ENCODE assay signal across 26 cellular contexts in genomic region chr11:83475741-83476140, GRCh38.
"Had no signal": no experiment of that assay in that cellular context is flagged by ENCODE, and none has a peak within 500 bp of the region (broad histone marks: within the 10 kb centered on the region; RNA-seq: fewer than 3 reads in every experiment).

No MANE protein-coding gene starts in this region.

- H3K4me2 ChIP-seq: smooth muscle cell had no signal

- H3K9me3 ChIP-seq: colonic mucosa, esophagus muscularis mucosa, heart right ventricle, left lung, right lobe of liver, suprapubic skin, transverse colon, vagina had no signal

- H3K4me1 ChIP-seq: colonic mucosa, esophagus muscularis mucosa, heart right ventricle, left lung, right lobe of liver, suprapubic skin, transverse colon, vagina had no signal

- H3K27me3 ChIP-seq: colonic mucosa, esophagus muscularis mucosa, heart right ventricle, left lung, right lobe of liver, suprapubic skin, transverse colon, vagina had no signal

- H3K9me3 Mint-ChIP-seq: dendritic cell treated with granulocyte-macrophage colony-stimulating factor and Interleukin-4, amounts not matched to agents 40 ng/mL and 50 ng/mL, for 4 days; endodermal cell; stimulated activated naive CD8-positive, alpha-beta T cell treated with anti-CD3 and anti-CD28 coated beads, Interleukin-15, amount 100 ng/mL, for 72 hours had no signal

- H3K36me3 ChIP-seq: colonic mucosa, esophagus muscularis mucosa, heart right ventricle, left lung, right lobe of liver, suprapubic skin, transverse colon, vagina had no signal

- H2AFZ ChIP-seq: parathyroid adenoma had no signal

- H3K27ac Mint-ChIP-seq: dendritic cell treated with granulocyte-macrophage colony-stimulating factor and Interleukin-4, amounts not matched to agents 40 ng/mL and 50 ng/mL, for 4 days; endodermal cell; naive B cell; natural killer cell treated with Interleukin-12 subunit alpha and Interleukin-12 subunit beta and Interleukin-15 and Interleukin-18, amount 100 ng/mL, for 72 hours; progenitor cell of endocrine pancreas; stimulated activated naive CD8-positive, alpha-beta T cell treated with anti-CD3 and anti-CD28 coated beads, Interleukin-15, amount 100 ng/mL, for 72 hours had no signal

- H3K27ac ChIP-seq: colonic mucosa, esophagus muscularis mucosa, heart right ventricle, left lung, parathyroid adenoma, right lobe of liver, suprapubic skin, transverse colon, vagina had no signal

- H3K4me3 Mint-ChIP-seq: dendritic cell treated with granulocyte-macrophage colony-stimulating factor and Interleukin-4, amounts not matched to agents 40 ng/mL and 50 ng/mL, for 4 days; endodermal cell; naive B cell; natural killer cell treated with Interleukin-12 subunit alpha and Interleukin-12 subunit beta and Interleukin-15 and Interleukin-18, amount 100 ng/mL, for 72 hours; stimulated activated naive CD8-positive, alpha-beta T cell treated with anti-CD3 and anti-CD28 coated beads, Interleukin-15, amount 100 ng/mL, for 72 hours had no signal

- H3K27me3 Mint-ChIP-seq: dendritic cell treated with granulocyte-macrophage colony-stimulating factor and Interleukin-4, amounts not matched to agents 40 ng/mL and 50 ng/mL, for 4 days; natural killer cell treated with Interleukin-12 subunit alpha and Interleukin-12 subunit beta and Interleukin-15 and Interleukin-18, amount 100 ng/mL, for 72 hours; stimulated activated naive CD8-positive, alpha-beta T cell treated with anti-CD3 and anti-CD28 coated beads, Interleukin-15, amount 100 ng/mL, for 72 hours had no signal

- H3K9ac ChIP-seq: parathyroid adenoma had no signal

- H3K4me3 ChIP-seq: colonic mucosa, esophagus muscularis mucosa, heart right ventricle, left lung, right lobe of liver, smooth muscle cell, suprapubic skin, transverse colon, vagina had no signal

- DNase-seq: colonic mucosa; effector CD8-positive, alpha-beta T cell; endodermal cell; foreskin melanocyte; glutamatergic neuron; heart right ventricle; hippocampal formation; left cardiac atrium; left lung; naive B cell; right lobe of liver; stimulated activated CD4-positive, alpha-beta T cell treated with anti-CD3 and anti-CD28 coated beads, Interleukin-12 subunit alpha, Interleukin-12 subunit beta, amount 100 ng/mL, for 4 hours; stimulated activated CD4-positive, alpha-beta T cell treated with anti-CD3 and anti-CD28 coated beads, Interleukin-1b, Interleukin-23, amount 100 ng/mL, for 48 hours; stimulated activated CD4-positive, alpha-beta T cell treated with anti-CD3 and anti-CD28 coated beads, Interleukin-4, amount 100 ng/mL, for 1 hour; stimulated activated CD8-positive, alpha-beta memory T cell treated with anti-CD3 and anti-CD28 coated beads, Interleukin-4, amount 100 ng/mL, for 48 hours; stimulated activated naive CD4-positive, alpha-beta T cell; stimulated activated naive CD8-positive, alpha-beta T cell treated with anti-CD3 and anti-CD28 coated beads, Interleukin-15, amount 100 ng/mL, for 72 hours; transverse colon had no signal

- ATAC-seq: heart right ventricle; left cardiac atrium; left lung; natural killer cell treated with Interleukin-12 subunit alpha and Interleukin-12 subunit beta and Interleukin-15 and Interleukin-18, amount 100 ng/mL, for 72 hours; right lobe of liver; stimulated activated naive CD8-positive, alpha-beta T cell treated with anti-CD3 and anti-CD28 coated beads, Interleukin-15, amount 100 ng/mL, for 72 hours had no signal

- H3K36me3 Mint-ChIP-seq: naive B cell; natural killer cell treated with Interleukin-12 subunit alpha and Interleukin-12 subunit beta and Interleukin-15 and Interleukin-18, amount 100 ng/mL, for 72 hours had no signal

- H3K79me2 ChIP-seq: parathyroid adenoma had no signal
